ENCODE assay signal across 8 cellular contexts in the genomic region with DNA sequence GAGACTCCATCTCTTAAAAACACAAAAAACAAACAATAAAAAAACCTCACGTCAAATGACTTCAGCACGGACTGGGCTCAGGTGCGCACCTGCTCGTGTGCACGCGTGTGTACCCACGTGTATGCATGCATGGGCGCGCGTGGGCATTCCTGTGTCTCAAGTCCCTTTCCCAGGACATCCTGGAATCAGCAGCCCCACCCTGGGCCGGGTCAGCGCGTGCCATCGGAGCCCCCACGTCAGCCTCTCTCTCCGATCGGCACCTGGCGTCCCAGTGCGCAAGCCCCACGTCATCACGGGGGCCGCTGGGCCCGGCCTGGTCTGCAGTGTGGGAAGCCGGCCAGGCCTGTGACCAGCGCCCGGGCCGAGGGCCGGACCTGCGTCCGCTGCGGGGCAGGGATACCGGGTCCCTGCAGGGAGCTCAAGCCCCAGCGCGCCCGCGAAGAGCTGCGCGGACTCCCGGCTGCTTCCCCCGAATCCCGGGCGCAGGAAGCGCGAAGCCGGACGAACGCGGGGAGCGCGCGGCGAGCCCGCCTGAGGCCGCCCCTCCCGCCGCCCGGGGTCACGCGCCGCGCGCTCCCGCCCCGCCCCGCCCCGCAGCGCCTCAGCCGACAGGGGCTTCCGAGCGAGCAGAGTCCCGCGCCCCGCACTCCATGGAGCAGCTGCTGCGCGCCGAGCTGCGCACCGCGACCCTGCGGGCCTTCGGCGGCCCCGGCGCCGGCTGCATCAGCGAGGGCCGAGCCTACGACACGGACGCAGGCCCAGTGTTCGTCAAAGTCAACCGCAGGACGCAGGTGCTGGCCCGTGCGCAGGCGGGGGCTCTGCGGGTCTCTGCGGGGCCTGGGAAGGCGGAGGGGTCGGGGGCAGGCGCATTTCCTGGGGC. TPM values are rescaled to one million over a fixed set of nuclear protein-coding genes. Genes with fewer than 3 reads are reported as not detected.
DNase-seq lines count a peak whose midpoint lies in the region; ATAC-seq and TF ChIP-seq lines count a peak whose summit lies in the region.

A gene (plus strand): TSS at position 629 of the 880 bp plus-strand sequence. CDS start 22 bp downstream, at position 651.

- TF ChIP-seq POLR2A in sigmoid colon (IDR thresholded peaks at IDR 0.05) = no peak

- peak within 1 kb of the TSS; percentile 56 for H3K4me3 ChIP-seq in AG10803 (ENCODE audit: low read length)
- H3K4me3 ChIP-seq in sigmoid colon = peak within 1 kb of the TSS; percentile 82 to 98 (median 88)

- ATAC-seq in HG03175 (IDR thresholded peaks at IDR 0.05; ENCODE audit: unreplicated experiment) (no peak), GM21529 (IDR thresholded peaks at IDR 0.05; ENCODE audit: unreplicated experiment) (no peak)

- intact Hi-C loops in sigmoid colon (cut with DNase I) = no loop called here

- H3K36me3 ChIP-seq in sigmoid colon = peaks cover 5 to 19% (median 6%) of the 10 kb centered on the region in 4 donors

- TF ChIP-seq EP300 in sigmoid colon (IDR thresholded peaks at IDR 0.05) = peak; percentile 57 to 95 (median 86)

- H3K27ac ChIP-seq in sigmoid colon = peak within 1 kb of the TSS; percentile 80 to 93 (median 90)

- H3K27me3 ChIP-seq in sigmoid colon = no peaks in the 10 kb centered on the region

- H3K4me1 ChIP-seq in sigmoid colon = peaks cover 0 to 22% (median 17%) of the 10 kb centered on the region in 4 donors

- DNase-seq in AG10803 (ENCODE audit: low read depth) = peak; percentile 42
- peak; percentile 13 for DNase-seq in HK-2 (ENCODE audit: unreplicated experiment)
- DNase-seq in T follicular helper cell (ENCODE audit: low read depth) = peak; percentile 35
- DNase-seq in cerebellum (ENCODE audit: low spot score) = peak; percentile 88
- DNase-seq in inferior parietal cortex (ENCODE audit: extremely low spot score) = peak; percentile 58
- peak; percentile 92 for DNase-seq in sigmoid colon

- TF ChIP-seq CTCF in AG10803 (conservative IDR thresholded peaks at IDR 0.05; ENCODE audit: low read length) (no peak), sigmoid colon (IDR thresholded peaks at IDR 0.05) (no peak)

- 2 to 6% methylated on average over 101 of the region's 101 CpGs for WGBS in sigmoid colon, 2 donors

- H3K9me3 ChIP-seq in sigmoid colon = no peaks in the 10 kb centered on the region

RNA-seq across cellular contexts. Expression of the gene that starts here (rescaled TPM):
- total RNA-seq in cerebellum = 13.9 TPM
- total RNA-seq in sigmoid colon = 10 to 100 TPM in 1 of 4 donors, 1 to 10 TPM in 3; 2.8 to 11.9 (median 6.6) TPM
- 10 to 100 TPM; 13.2 to 22.2 (median 20.5) TPM for polyA plus RNA-seq in sigmoid colon

Comparison
In these comparisons a context has a peak if more than half of its experiments do, and no peak if none do; other contexts are left out.
1. DNase-seq: peak in every context shown above with its lines; median percentile 92 in sigmoid colon; 88 in cerebellum; 58 in inferior parietal cortex; 42 in AG10803; 35 in T follicular helper cell; 13 in HK-2.